ENCODE assay signal across 12 cellular contexts in genomic region chr17:41651625-41652460, GRCh38. TPM values are rescaled to one million over a fixed set of nuclear protein-coding genes. Genes with fewer than 3 reads are reported as not detected.
DNase-seq lines count a peak whose midpoint lies in the region; ATAC-seq, FAIRE-seq and TF ChIP-seq lines count a peak whose summit lies in the region.
"Had no signal": no experiment of that assay in that cellular context is flagged by ENCODE, and none has a peak within 500 bp of the region (broad histone marks: within the 10 kb centered on the region; RNA-seq: fewer than 3 reads in every experiment).

No MANE protein-coding gene starts in this region.

- no peak for ATAC-seq in GM21381 (IDR thresholded peaks at IDR 0.05; ENCODE audit: unreplicated experiment)
- ATAC-seq in activated naive CD8-positive, alpha-beta T cell treated with anti-CD3 and anti-CD28 coated beads, Interleukin-2, amount 50 U/mL, for 24 hours = no peak

- H3K27me3 ChIP-seq in bronchial epithelial cell (ENCODE audit: control insufficient read depth, insufficient read depth, low read length) = no peaks in the 10 kb centered on the region

- no peak overlapping the region for H3K4me3 Mint-ChIP-seq in activated naive CD8-positive, alpha-beta T cell treated with anti-CD3 and anti-CD28 coated beads, Interleukin-2, amount 50 U/mL, for 24 hours
- H3K4me3 Mint-ChIP-seq: immature natural killer cell had no signal

- DNase-seq in bronchial epithelial cell (ENCODE audit: low read depth) (peak; percentile 91), mucosa of gallbladder (ENCODE audit: low spot score) (peak; percentile 90), substantia nigra (lab: John Stamatoyannopoulos, UW) (peak in 35 of 49 donors; percentile 3 to 59 (median 31)), OCI-M1 (lab: John Stamatoyannopoulos, UW) (no peak)
- no peak for DNase-seq in activated naive CD4-positive, alpha-beta T cell (lab: John Stamatoyannopoulos, UW)
- no peak for DNase-seq in activated naive CD8-positive, alpha-beta T cell treated with anti-CD3 and anti-CD28 coated beads, Interleukin-2, amount 50 U/mL, for 24 hours
- DNase-seq: immature natural killer cell; NCI-H446 treated with DMSO at 0.1 percent for 48 hours; stimulated activated naive CD4-positive, alpha-beta T cell treated with Interleukin-2 at 50 U/mL for 16 hours had no signal

- TF ChIP-seq CTCF in bronchial epithelial cell (IDR thresholded peaks at IDR 0.05; ENCODE audit: insufficient read depth, low read length, severe bottlenecking) = no peak

- no peak for TF ChIP-seq RAD21 in Ishikawa (IDR thresholded peaks at IDR 0.05; ENCODE audit: low read depth)

- peaks cover 2% of the 10 kb centered on the region for H3K27me3 Mint-ChIP-seq in activated naive CD8-positive, alpha-beta T cell treated with anti-CD3 and anti-CD28 coated beads, Interleukin-2, amount 50 U/mL, for 24 hours

- no peaks in the 10 kb centered on the region for H3K36me3 Mint-ChIP-seq in activated naive CD8-positive, alpha-beta T cell treated with anti-CD3 and anti-CD28 coated beads, Interleukin-2, amount 50 U/mL, for 24 hours (ENCODE audit: low read depth)
- H3K36me3 Mint-ChIP-seq: immature natural killer cell had no signal

- peak; percentile 82 for TF ChIP-seq EP300 in Ishikawa (IDR thresholded peaks at IDR 0.05; ENCODE audit: borderline replicate concordance)

- no peaks in the 10 kb centered on the region for H3K9me3 Mint-ChIP-seq in activated naive CD8-positive, alpha-beta T cell treated with anti-CD3 and anti-CD28 coated beads, Interleukin-2, amount 50 U/mL, for 24 hours
- H3K9me3 Mint-ChIP-seq: immature natural killer cell had no signal

- no peaks in the 10 kb centered on the region for H3K36me3 ChIP-seq in bronchial epithelial cell (ENCODE audit: control insufficient read depth, insufficient read depth, low read length)

- FAIRE-seq in bronchial epithelial cell (lab: Jason Lieb, UNC) = peak; percentile 100
- FAIRE-seq: GM12892 had no signal

- peaks cover 8% of the 10 kb centered on the region for H3K4me1 Mint-ChIP-seq in activated naive CD8-positive, alpha-beta T cell treated with anti-CD3 and anti-CD28 coated beads, Interleukin-2, amount 50 U/mL, for 24 hours

- H3K27ac Mint-ChIP-seq in activated naive CD8-positive, alpha-beta T cell treated with anti-CD3 and anti-CD28 coated beads, Interleukin-2, amount 50 U/mL, for 24 hours = no peak overlapping the region
- H3K27ac Mint-ChIP-seq: immature natural killer cell had no signal

- H3K27ac ChIP-seq in substantia nigra (ENCODE audit: low read depth, low read length, poor library complexity, severe bottlenecking) = no peak overlapping the region

- H3K4me3 ChIP-seq in bronchial epithelial cell (ENCODE audit: low read depth, low read length) = no peak overlapping the region

TF ChIP-seq in Ishikawa, 13 proteins besides CTCF, POLR2A, EP300 and RAD21:
- TF ChIP-seq FOXM1 (IDR thresholded peaks at IDR 0.05; ENCODE audit: borderline replicate concordance, low read depth) = no peak
- peak; percentile 74 for TF ChIP-seq MAX (IDR thresholded peaks at IDR 0.05)
- no peak for TF ChIP-seq YY1 (IDR thresholded peaks at IDR 0.05; ENCODE audit: low read depth)
- TF ChIP-seq TAF1 (IDR thresholded peaks at IDR 0.05; ENCODE audit: low read depth) = no peak
- peak; percentile 95; the same call in 1 of the 2 replicates for TF ChIP-seq TCF12 (IDR thresholded peaks at IDR 0.05; ENCODE audit: low read depth)
- TF ChIP-seq TEAD4 (IDR thresholded peaks at IDR 0.05) = peak; percentile 93
- no peak for TF ChIP-seq CREB1 (IDR thresholded peaks at IDR 0.05; ENCODE audit: low read depth)
- TF ChIP-seq NFIC (IDR thresholded peaks at IDR 0.05) = peak; percentile 41; the same call in 1 of the 2 replicates
- no peak for TF ChIP-seq ZBTB7A (IDR thresholded peaks at IDR 0.05; ENCODE audit: low read depth)
- no peak for TF ChIP-seq EGR1 (IDR thresholded peaks at IDR 0.05)
- TF ChIP-seq CEBPB (IDR thresholded peaks at IDR 0.05) = no peak
- no peak for TF ChIP-seq REST (IDR thresholded peaks at IDR 0.05; ENCODE audit: low read depth)
- 0 out of 2 replicates have a peak, but pooled peaks have one; percentile 5 for TF ChIP-seq USF1 (IDR thresholded peaks at IDR 0.05)

RNA-seq across cellular contexts. Expression of gene KRT17, which starts 27.5 kb away (rescaled TPM):
- total RNA-seq in bronchial epithelial cell (25,286 and 30,463 TPM in 2 replicates), mucosa of gallbladder (not detected)

RNA-seq across cellular contexts. Expression of gene EIF1, which starts 36.8 kb away (rescaled TPM):
- total RNA-seq in bronchial epithelial cell (191 and 204 TPM in 2 replicates), mucosa of gallbladder (723 TPM)

RNA-seq across cellular contexts. Expression of gene KRT16, which starts 39.3 kb away (rescaled TPM):
- total RNA-seq in bronchial epithelial cell = 1,390 and 10,131 TPM in 2 replicates
- not detected for total RNA-seq in mucosa of gallbladder

Comparison
In these comparisons a context has a peak if more than half of its experiments do, and no peak if none do; other contexts are left out.
1. DNase-seq: peak in bronchial epithelial cell (single experiment), mucosa of gallbladder (single experiment) and substantia nigra (35 of 49); none in activated naive CD4-positive, alpha-beta T cell (0 of 4), activated naive CD8-positive, alpha-beta T cell treated with anti-CD3 and anti-CD28 coated beads, Interleukin-2, amount 50 U/mL, for 24 hours (single experiment) and OCI-M1 (single experiment).
2. RNA of gene KRT17, which starts 27.5 kb away (total RNA-seq): 25,286 to 30,463 TPM in bronchial epithelial cell; not detected in mucosa of gallbladder (single experiment); every median in the first group is over 1,000 times any median in the second.
3. RNA of gene KRT16, which starts 39.3 kb away (total RNA-seq): 1,390 to 10,131 TPM in bronchial epithelial cell; not detected in mucosa of gallbladder (single experiment); every median in the first group is over 1,000 times any median in the second.